9 cellular contexts compared by ENCODE assay signal in the genomic region with DNA sequence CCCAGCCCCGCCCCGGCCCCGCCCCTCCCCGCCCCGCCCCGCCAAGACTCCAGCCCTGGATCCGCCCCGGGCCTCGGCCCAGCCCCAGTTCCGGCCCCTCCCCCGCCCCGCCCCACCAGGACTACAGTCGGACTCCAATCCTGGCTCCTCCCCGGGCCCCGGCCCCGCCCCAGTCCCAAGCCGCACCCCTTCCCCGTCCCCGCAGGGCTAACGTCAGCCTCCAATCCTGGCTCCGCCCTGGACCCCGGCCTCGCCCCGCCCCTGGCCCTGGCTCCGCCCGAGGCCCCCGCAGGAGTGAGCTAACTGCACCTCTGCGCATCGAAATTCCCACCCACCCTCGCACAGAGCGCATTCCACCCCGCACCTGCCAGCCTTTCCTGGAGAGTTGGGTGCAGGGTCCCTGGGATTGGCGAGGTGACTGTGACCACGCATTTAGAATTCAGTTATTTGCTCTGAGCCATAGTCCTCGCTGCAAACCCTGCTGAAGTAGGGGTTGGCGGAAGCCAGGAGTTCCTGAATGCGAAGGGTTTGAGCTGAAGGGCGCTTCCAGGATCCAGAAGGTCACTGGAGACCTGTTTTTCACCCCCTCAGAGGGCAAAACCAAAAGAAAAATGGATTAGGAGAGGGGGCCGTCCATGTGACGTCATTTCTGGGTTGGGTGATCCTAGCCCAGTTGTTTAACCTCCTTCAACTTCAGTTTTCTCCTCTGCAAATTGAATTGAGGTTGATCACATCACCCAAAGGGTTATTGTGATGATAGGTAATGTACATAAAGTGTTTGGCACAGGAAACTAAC. TPM values are rescaled to one million over a fixed set of nuclear protein-coding genes. Genes with fewer than 3 reads are reported as not detected.
DNase-seq lines count a peak whose midpoint lies in the region; ATAC-seq and TF ChIP-seq lines count a peak whose summit lies in the region.
"Had no signal": no experiment of that assay in that cellular context is flagged by ENCODE, and none has a peak within 500 bp of the region (broad histone marks: within the 10 kb centered on the region; RNA-seq: fewer than 3 reads in every experiment).

No MANE protein-coding gene starts in this region.

- POLR2A ChIA-PET in activated CD4-positive, alpha-beta T cell treated with anti-CD3 and anti-CD28 coated beads, Interleukin-2, amount 10 ng/mL, durations not matched to agents 7 days and 5 days (lab: Charles Lee) = no interaction called here

- peak; percentile 82 for ATAC-seq in HG03442 (IDR thresholded peaks at IDR 0.05; ENCODE audit: unreplicated experiment)
- peak; percentile 88 for ATAC-seq in left lung

- no peaks in the 10 kb centered on the region for H3K9me3 Mint-ChIP-seq in activated CD4-positive, alpha-beta T cell treated with anti-CD3 and anti-CD28 coated beads, Interleukin-2, amount 10 ng/mL, durations not matched to agents 7 days and 5 days

- no peaks in the 10 kb centered on the region for H3K27me3 ChIP-seq in BE2C
- H3K27me3 ChIP-seq in left lung = no peaks in the 10 kb centered on the region

- TF ChIP-seq CTCF in BE2C (IDR thresholded peaks at IDR 0.05; ENCODE audit: low read depth, low read length) (no peak), left lung (IDR thresholded peaks at IDR 0.05) (no peak)

- H3K9me3 ChIP-seq in BE2C (no peaks in the 10 kb centered on the region), left lung (no peaks in the 10 kb centered on the region)

- H3K4me3 Mint-ChIP-seq in activated CD4-positive, alpha-beta T cell treated with anti-CD3 and anti-CD28 coated beads, Interleukin-2, amount 10 ng/mL, durations not matched to agents 7 days and 5 days = peak overlapping the region; percentile 77

- H3K27ac Mint-ChIP-seq in activated CD4-positive, alpha-beta T cell treated with anti-CD3 and anti-CD28 coated beads, Interleukin-2, amount 10 ng/mL, durations not matched to agents 7 days and 5 days = peak overlapping the region; percentile 94

- H3K36me3 ChIP-seq in BE2C = no peaks in the 10 kb centered on the region
- H3K36me3 ChIP-seq in left lung = no peaks in the 10 kb centered on the region

- intact Hi-C loops in left lung (cut with DNase I) = no loop called here

- H3K4me1 ChIP-seq in BE2C (peaks cover 4% of the 10 kb centered on the region), left lung (peaks cover 0 to 41% of the 10 kb centered on the region in 2 donors)

- H3K27ac ChIP-seq in left lung = peak overlapping the region; percentile 89 to 90

- H3K4me1 Mint-ChIP-seq in activated CD4-positive, alpha-beta T cell treated with anti-CD3 and anti-CD28 coated beads, Interleukin-2, amount 10 ng/mL, durations not matched to agents 7 days and 5 days = peaks cover 49% of the 10 kb centered on the region

- peak overlapping the region; percentile 48 for H3K4me3 ChIP-seq in BE2C (ENCODE audit: low read depth, low read length)
- peak overlapping the region; percentile 45 to 74 for H3K4me3 ChIP-seq in left lung

- H3K36me3 Mint-ChIP-seq in activated CD4-positive, alpha-beta T cell treated with anti-CD3 and anti-CD28 coated beads, Interleukin-2, amount 10 ng/mL, durations not matched to agents 7 days and 5 days (ENCODE audit: low read depth) = peaks cover 1% of the 10 kb centered on the region

- no peaks in the 10 kb centered on the region for H3K27me3 Mint-ChIP-seq in activated CD4-positive, alpha-beta T cell treated with anti-CD3 and anti-CD28 coated beads, Interleukin-2, amount 10 ng/mL, durations not matched to agents 7 days and 5 days

- DNase-seq in BE2C (peak; percentile 98), GM19240 (ENCODE audit: insufficient read length, low spot score) (peak; percentile 93), NCI-H526 (lab: John Stamatoyannopoulos, UW) (peak; percentile 92 to 100), cortex of kidney (lab: John Stamatoyannopoulos, UW) (peak; percentile 44), left lung (peak; percentile 99 to 100)
- DNase-seq in activated CD4-positive, alpha-beta T cell treated with anti-CD3 and anti-CD28 coated beads, Interleukin-2, amount 10 ng/mL, durations not matched to agents 7 days and 5 days = peak; percentile 98
- peak; percentile 99 for DNase-seq in stimulated activated CD4-positive, alpha-beta T cell treated with anti-CD3 and anti-CD28 coated beads, Interleukin-2, amount 100 ng/mL, for 24 hours

- CTCF ChIA-PET in activated CD4-positive, alpha-beta T cell treated with anti-CD3 and anti-CD28 coated beads, Interleukin-2, amount 10 ng/mL, durations not matched to agents 7 days and 5 days (lab: Charles Lee) = interaction anchor here (1.1 to 5.1 kb wide), 5 partner anchors 9 to 855 kb away, joined by 3 to 42 read pairs (median 3); no protein-coding TSS in a partner anchor

RNA-seq across cellular contexts. Expression of gene IGSF8, which starts 0.6 kb away (rescaled TPM):
- 5.6 TPM for polyA plus RNA-seq in BE2C (2012; ENCODE audit: insufficient read depth, insufficient read length, low read depth)
- 10 to 100 TPM; 36.4 to 40.9 TPM for total RNA-seq in activated CD4-positive, alpha-beta T cell treated with anti-CD3 and anti-CD28 coated beads, Interleukin-2, amount 10 ng/mL, durations not matched to agents 7 days and 5 days
- 10 to 100 TPM; 27.5 to 38.3 TPM for total RNA-seq in left lung

RNA-seq across cellular contexts. Expression of gene ATP1A2, which starts 16.5 kb away (rescaled TPM):
- not detected for polyA plus RNA-seq in BE2C (2012; ENCODE audit: insufficient read depth, insufficient read length, low read depth)
- total RNA-seq in activated CD4-positive, alpha-beta T cell treated with anti-CD3 and anti-CD28 coated beads, Interleukin-2, amount 10 ng/mL, durations not matched to agents 7 days and 5 days = not detected
- 1 to 10 TPM; 2.8 to 5.0 TPM for total RNA-seq in left lung
- total RNA-seq: T-helper 2 cell treated with Interferon-gamma antibody and Interleukin-4, amounts not matched to agents 100 ng/mL and 5 ng/mL, for 36 hours had no signal

RNA-seq across cellular contexts. Expression of gene KCNJ9, which starts 17.7 kb away (rescaled TPM):
- polyA plus RNA-seq in BE2C (2012; ENCODE audit: insufficient read depth, insufficient read length, low read depth) = not detected
- not detected for total RNA-seq in activated CD4-positive, alpha-beta T cell treated with anti-CD3 and anti-CD28 coated beads, Interleukin-2, amount 10 ng/mL, durations not matched to agents 7 days and 5 days
- total RNA-seq in left lung = not detected
- total RNA-seq: T-helper 2 cell treated with Interferon-gamma antibody and Interleukin-4, amounts not matched to agents 100 ng/mL and 5 ng/mL, for 36 hours had no signal

RNA-seq across cellular contexts. Expression of gene KCNJ10, which starts 29.1 kb away (rescaled TPM):
- 2.1 TPM for polyA plus RNA-seq in BE2C (2012; ENCODE audit: insufficient read depth, insufficient read length, low read depth)
- not detected for total RNA-seq in activated CD4-positive, alpha-beta T cell treated with anti-CD3 and anti-CD28 coated beads, Interleukin-2, amount 10 ng/mL, durations not matched to agents 7 days and 5 days
- under 1 TPM in 1 of 2 donors, not detected in 1; 0.58 TPM for total RNA-seq in left lung
- total RNA-seq: T-helper 2 cell treated with Interferon-gamma antibody and Interleukin-4, amounts not matched to agents 100 ng/mL and 5 ng/mL, for 36 hours had no signal

RNA-seq across cellular contexts. Expression of gene ATP1A4, which starts 52.4 kb away (rescaled TPM):
- polyA plus RNA-seq in BE2C (2012; ENCODE audit: insufficient read depth, insufficient read length, low read depth) = 0.20 TPM
- not detected for total RNA-seq in activated CD4-positive, alpha-beta T cell treated with anti-CD3 and anti-CD28 coated beads, Interleukin-2, amount 10 ng/mL, durations not matched to agents 7 days and 5 days
- not detected for total RNA-seq in left lung
- total RNA-seq: T-helper 2 cell treated with Interferon-gamma antibody and Interleukin-4, amounts not matched to agents 100 ng/mL and 5 ng/mL, for 36 hours had no signal

Comparison
In these comparisons a context has a peak if more than half of its experiments do, and no peak if none do; other contexts are left out.
1. Peak in every context shown above with its lines: DNase-seq, ATAC-seq, H3K4me3 ChIP-seq and H3K27ac ChIP-seq.
2. DNase-seq: peak in every context shown above with its lines; median percentile 100 in left lung; 99 in stimulated activated CD4-positive, alpha-beta T cell treated with anti-CD3 and anti-CD28 coated beads, Interleukin-2, amount 100 ng/mL, for 24 hours; 98 in BE2C; 98 in activated CD4-positive, alpha-beta T cell treated with anti-CD3 and anti-CD28 coated beads, Interleukin-2, amount 10 ng/mL, durations not matched to agents 7 days and 5 days; 96 in NCI-H526; 93 in GM19240; 44 in cortex of kidney.